In the genomic region with DNA sequence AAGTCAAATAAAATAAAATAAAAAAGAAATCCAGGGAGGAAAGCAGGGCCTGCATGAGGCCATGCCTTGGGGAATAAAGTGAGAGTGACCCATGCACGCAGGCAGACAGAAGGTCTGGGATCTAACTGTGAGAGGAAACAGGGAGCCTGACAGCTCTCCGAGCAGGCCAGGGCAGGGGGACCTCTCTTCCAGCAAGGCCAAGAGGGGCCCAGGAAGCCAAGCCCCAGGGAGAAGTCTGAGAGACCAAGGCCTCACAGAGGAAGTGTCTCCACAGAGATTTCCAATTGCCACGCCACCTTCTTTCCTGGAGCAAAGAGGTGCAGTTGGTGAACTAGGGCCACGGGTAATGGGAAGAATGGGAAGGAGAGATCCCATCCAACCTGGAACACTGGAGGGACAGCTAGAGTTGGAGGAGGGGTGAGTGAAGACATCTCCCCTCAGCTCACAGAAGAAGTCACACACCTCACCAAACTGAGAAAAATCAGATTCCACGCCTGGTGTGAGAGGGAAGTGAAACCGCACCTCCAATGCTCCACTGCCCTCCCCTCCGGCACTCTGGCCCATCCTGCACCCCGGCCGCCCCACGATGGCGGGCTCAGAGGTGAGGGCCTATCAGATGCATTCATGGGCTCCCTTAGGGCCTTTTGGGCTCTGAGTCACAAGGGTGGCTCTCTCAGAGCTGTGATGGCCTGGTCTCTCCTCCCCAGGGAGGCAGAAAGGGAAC, we compare ENCODE assay signal across 10 cellular contexts. TPM values are rescaled to one million over a fixed set of nuclear protein-coding genes. Genes with fewer than 3 reads are reported as not detected.
A peak's percentile ranks its signal among the peaks of the same experiment; 100 is the strongest.
DNase-seq lines count a peak whose midpoint lies in the region; ATAC-seq and TF ChIP-seq lines count a peak whose summit lies in the region.
"Had no signal": no experiment of that assay in that cellular context is flagged by ENCODE, and none has a peak within 500 bp of the region (broad histone marks: within the 10 kb centered on the region; RNA-seq: fewer than 3 reads in every experiment).

No MANE protein-coding gene starts in this region.

- peak overlapping the region; percentile 12 for H3K4me3 Mint-ChIP-seq in activated naive CD8-positive, alpha-beta T cell treated with anti-CD3 and anti-CD28 coated beads, Interleukin-2, amount 10 ng/mL, durations not matched to agents 7 days and 5 days
- H3K4me3 Mint-ChIP-seq: nephron had no signal

- ATAC-seq in GM19438 (IDR thresholded peaks at IDR 0.05; ENCODE audit: low read depth, unreplicated experiment) = peak; percentile 67
- peak; percentile 46 for ATAC-seq in HG03135 (IDR thresholded peaks at IDR 0.05; ENCODE audit: unreplicated experiment)
- ATAC-seq in activated naive CD8-positive, alpha-beta T cell treated with anti-CD3 and anti-CD28 coated beads, Interleukin-2, amount 10 ng/mL, durations not matched to agents 7 days and 5 days (ENCODE audit: low read depth) = no peak

- H3K27me3 Mint-ChIP-seq in activated naive CD8-positive, alpha-beta T cell treated with anti-CD3 and anti-CD28 coated beads, Interleukin-2, amount 10 ng/mL, durations not matched to agents 7 days and 5 days = no peaks in the 10 kb centered on the region

- peaks cover 73% of the 10 kb centered on the region for H3K4me1 Mint-ChIP-seq in activated naive CD8-positive, alpha-beta T cell treated with anti-CD3 and anti-CD28 coated beads, Interleukin-2, amount 10 ng/mL, durations not matched to agents 7 days and 5 days

- peak overlapping the region; percentile 75 for H3K27ac Mint-ChIP-seq in activated naive CD8-positive, alpha-beta T cell treated with anti-CD3 and anti-CD28 coated beads, Interleukin-2, amount 10 ng/mL, durations not matched to agents 7 days and 5 days

- no peak for TF ChIP-seq CTCF in GM10266 (IDR thresholded peaks at IDR 0.05; ENCODE audit: control insufficient read depth, insufficient read depth, low read depth, missing control alignments)

- H3K9me3 Mint-ChIP-seq in activated naive CD8-positive, alpha-beta T cell treated with anti-CD3 and anti-CD28 coated beads, Interleukin-2, amount 10 ng/mL, durations not matched to agents 7 days and 5 days = no peaks in the 10 kb centered on the region
- H3K9me3 Mint-ChIP-seq: nephron had no signal

- DNase-seq in GM10266 (ENCODE audit: extremely low spot score) (peak; percentile 64), dedifferentiated amniotic fluid mesenchymal stem cell (ENCODE audit: extremely low spot score) (no peak), cerebellum (ENCODE audit: low spot score) (no peak), NCI-H774 (lab: John Stamatoyannopoulos, UW) (no peak)
- no peak for DNase-seq in activated naive CD8-positive, alpha-beta T cell treated with anti-CD3 and anti-CD28 coated beads, Interleukin-2, amount 10 ng/mL, durations not matched to agents 7 days and 5 days
- no peak for DNase-seq in activated CD4-positive, alpha-beta T cell treated with anti-CD3 and anti-CD28 coated beads, Interleukin-2, amount 50 U/mL, for 1 hour
- DNase-seq: activated CD8-positive, alpha-beta memory T cell treated with anti-CD3 and anti-CD28 coated beads for 24 hours had no signal

- POLR2A ChIA-PET in activated naive CD8-positive, alpha-beta T cell treated with anti-CD3 and anti-CD28 coated beads, Interleukin-2, amount 10 ng/mL, durations not matched to agents 7 days and 5 days (lab: Charles Lee) = interaction anchor here (1.1 kb wide), 1 partner anchor 10 kb away, joined by 3 read pairs; no protein-coding TSS in a partner anchor

- H3K36me3 Mint-ChIP-seq in activated naive CD8-positive, alpha-beta T cell treated with anti-CD3 and anti-CD28 coated beads, Interleukin-2, amount 10 ng/mL, durations not matched to agents 7 days and 5 days = peaks cover 35% of the 10 kb centered on the region

RNA-seq across cellular contexts. Expression of a gene that starts 25.1 kb away (rescaled TPM):
- total RNA-seq in activated naive CD8-positive, alpha-beta T cell treated with anti-CD3 and anti-CD28 coated beads, Interleukin-2, amount 10 ng/mL, durations not matched to agents 7 days and 5 days = 10 to 100 TPM; 46.2 to 50.4 TPM
- total RNA-seq in cerebellum = 14.9 TPM
